In genomic region chr1:32013386-32014198, GRCh38 we compare ENCODE assay signal across 8 cellular contexts. TPM values are rescaled to one million over a fixed set of nuclear protein-coding genes. Genes with fewer than 3 reads are reported as not detected.
A peak's percentile ranks its signal among the peaks of the same experiment; 100 is the strongest.
DNase-seq lines count a peak whose midpoint lies in the region; ATAC-seq, FAIRE-seq and TF ChIP-seq lines count a peak whose summit lies in the region.

Gene KHDRBS1, plus strand, starts transcription at chr1:32013868. Its CDS starts 128 bp downstream, at chr1:32013996.

- peaks cover 2 to 8% of the 10 kb centered on the region in 2 experiments; a peak in 2 of 5 replicates for H3K36me3 ChIP-seq in HepG2 (replicated peaks in 1 of 2; ENCODE audit: control insufficient read depth in 1 of 2, insufficient read depth in 2 of 2, low read length in 2 of 2)

- H3K4me3 Mint-ChIP-seq in CD14-positive monocyte = peak within 1 kb of the TSS; percentile 98

- H4K20me1 ChIP-seq in HepG2 (ENCODE audit: insufficient read depth, low read length) = peaks cover 36% of the 10 kb centered on the region

- FAIRE-seq in HepG2 (lab: Jason Lieb, UNC) = peak; percentile 76

- peaks cover 0 to 2% (median 0%) of the 10 kb centered on the region in 3 donors for H3K27me3 Mint-ChIP-seq in CD14-positive monocyte (ENCODE audit: low read depth in 3 of 3)

- peaks cover 34% of the 10 kb centered on the region for H3K4me1 Mint-ChIP-seq in CD14-positive monocyte

- DNase-seq in CD14-positive monocyte (ENCODE audit: low spot score) (peak; percentile 99), NCI-H82 (lab: John Stamatoyannopoulos, UW) (peak; percentile 100), dermis microvascular lymphatic vessel endothelial cell (ENCODE audit: low read depth in 2 of 2) (peak; percentile 98 to 99), HepG2 (ENCODE audit: low spot score) (peak; percentile 96)
- DNase-seq in activated CD4-positive, alpha-beta T cell treated with anti-CD3 and anti-CD28 coated beads, Interleukin-2, amount 50 U/mL, for 48 hours = peak; percentile 98
- peak; percentile 96 for DNase-seq in stimulated activated CD4-positive, alpha-beta T cell treated with anti-CD3 and anti-CD28 coated beads, Interleukin-4, amount 100 ng/mL, for 1 hour

- CTCF ChIA-PET in HepG2 (lab: Yijun Ruan, JAX; ENCODE audit: low intra/inter-chr PET ratio, low total read pairs) = no interaction called here

- peak within 1 kb of the TSS; percentile 84 for H3K27ac ChIP-seq in HepG2 (ENCODE audit: extremely low read length, insufficient read depth, low read length)

- peak within 1 kb of the TSS; percentile 68 for H2AFZ ChIP-seq in HepG2 (ENCODE audit: low read length)

- peak; percentile 83 for ATAC-seq in GM19397 (IDR thresholded peaks at IDR 0.05; ENCODE audit: unreplicated experiment)
- peak; percentile 68 for ATAC-seq in HG03571 (IDR thresholded peaks at IDR 0.05; ENCODE audit: unreplicated experiment)
- ATAC-seq in HepG2 = peak; percentile 88

- H3K9me3 ChIP-seq in HepG2 (ENCODE audit: low read length) = no peaks in the 10 kb centered on the region

- peak within 1 kb of the TSS; percentile 89 to 97 (median 95) for H3K27ac Mint-ChIP-seq in CD14-positive monocyte

- intact Hi-C loops in CD14-positive monocyte (cut with micrococcal nuclease) (loop anchor here (10.0 kb wide), 1 partner anchor 51 kb away; no protein-coding TSS in a partner anchor), HepG2 (cut with micrococcal nuclease; ENCODE audit: unreplicated experiment) (no loop called here)

- no peak for TF ChIP-seq RAD21 in HepG2 (CRISPR knock-in tag; IDR thresholded peaks at IDR 0.05)

- H3K9ac ChIP-seq in HepG2 (ENCODE audit: insufficient read depth, low read depth, low read length) = peak within 1 kb of the TSS; percentile 93

- H3K4me1 ChIP-seq in HepG2 (ENCODE audit: insufficient read depth, low read length) = peaks cover 27% of the 10 kb centered on the region

- TF ChIP-seq CTCF in CD14-positive monocyte (IDR thresholded peaks at IDR 0.05) (no peak), HepG2 (CRISPR knock-in tag; IDR thresholded peaks at IDR 0.05) (no peak)

- H3K4me3 ChIP-seq in HepG2 (replicated peaks in 1 of 3; ENCODE audit: insufficient read depth in 1 of 3, low read depth in 2 of 3, low read length in 3 of 3) = peak within 1 kb of the TSS; percentile 62 to 100 (median 98)

- no TSS peak for BruUV-seq in HepG2 (replicated peaks; lab: Mats Ljungman, UMichigan)

- H3K4me2 ChIP-seq in HepG2 (ENCODE audit: low read depth, low read length) = peak within 1 kb of the TSS; percentile 87

- peaks cover 0 to 17% of the 10 kb centered on the region in 2 donors for H3K36me3 Mint-ChIP-seq in CD14-positive monocyte

- peaks cover 0 to 2% (median 0%) of the 10 kb centered on the region in 7 donors for H3K9me3 Mint-ChIP-seq in CD14-positive monocyte

- WGBS in HepG2 (ENCODE audit: low lambda C conversion rate) = under 1% methylated on average over 25 of the region's 101 CpGs

- peaks cover 45% of the 10 kb centered on the region for H3K79me2 ChIP-seq in HepG2 (ENCODE audit: insufficient read depth, low read length)

- TF ChIP-seq POLR2A in HepG2 (IDR thresholded peaks at IDR 0.05; ENCODE audit: insufficient read depth in 1 of 2, low read depth in 2 of 2, low read length in 2 of 2) = peak; percentile 82 to 90

- in situ Hi-C loops in HepG2 (cut with HindIII; ENCODE audit: extremely low pct_ligation_motif_present, low pct_unique_long_range_greater_than_20kb) = no loop called here

- H3K27me3 ChIP-seq in HepG2 (ENCODE audit: control insufficient read depth in 1 of 2, insufficient read depth in 2 of 2, low read length in 2 of 2) = no peaks in the 10 kb centered on the region; a peak in 1 of 5 replicates

- POLR2A ChIA-PET in HepG2 (lab: Yijun Ruan, JAX) = interaction anchor here (0.7 to 2.5 kb wide), 22 partner anchors 10 to 1168 kb away, joined by 3 to 14 read pairs (median 4); partner anchors contain the start of genes KPNA6, TMEM39B and TXLNA

- peak in 1 of 2 experiments; percentile 7; a peak in 2 of 4 replicates for TF ChIP-seq EP300 in HepG2 (IDR thresholded peaks at IDR 0.05; ENCODE audit: low read depth in 2 of 2, low read length in 2 of 2)
- no peak for TF ChIP-seq EP300 in HepG2 (CRISPR knock-in tag; IDR thresholded peaks at IDR 0.05; ENCODE audit: borderline replicate concordance)

TF ChIP-seq in HepG2, 621 proteins besides CTCF, POLR2A, EP300 and RAD21 (continues in another document):
- TF ChIP-seq ZNF549 (CRISPR knock-in tag; IDR thresholded peaks at IDR 0.05) (no peak), MXI1 (IDR thresholded peaks at IDR 0.05; ENCODE audit: borderline replicate concordance, low read depth, low read length) (peak; percentile 92; the same call in 1 of the 3 replicates), ZNF10 (CRISPR knock-in tag; IDR thresholded peaks at IDR 0.05; ENCODE audit: borderline replicate concordance, low read depth) (no peak), ZNF431 (CRISPR knock-in tag; IDR thresholded peaks at IDR 0.05; ENCODE audit: borderline replicate concordance, low read depth) (no peak), IRF2 (CRISPR knock-in tag; IDR thresholded peaks at IDR 0.05) (peak; percentile 61; the same call in 1 of the 2 replicates), ZNF331 (CRISPR knock-in tag; IDR thresholded peaks at IDR 0.05) (0 out of 2 replicates have a peak, but pooled peaks have one; percentile 36), ZNF205 (CRISPR knock-in tag; IDR thresholded peaks at IDR 0.05) (no peak; the same call in 1 of the 2 replicates), BRD4 (CRISPR knock-in tag; IDR thresholded peaks at IDR 0.05) (no peak), ZFYVE20 (CRISPR knock-in tag; IDR thresholded peaks at IDR 0.05; ENCODE audit: borderline replicate concordance, low read depth) (no peak), FOXC1 (CRISPR knock-in tag; IDR thresholded peaks at IDR 0.05; ENCODE audit: borderline replicate concordance) (peak; percentile 92), ZNF138 (CRISPR knock-in tag; IDR thresholded peaks at IDR 0.05; ENCODE audit: low read depth) (peak; percentile 81; the same call in 1 of the 2 replicates), ZNF496 (CRISPR knock-in tag; IDR thresholded peaks at IDR 0.05; ENCODE audit: insufficient replicate concordance) (no peak), SAFB2 (CRISPR knock-in tag; IDR thresholded peaks at IDR 0.05; ENCODE audit: borderline replicate concordance, low read depth) (peak; percentile 76; the same call in 1 of the 2 replicates), XRCC5 (optimal IDR thresholded peaks at IDR 0.05; ENCODE audit: low read length) (peak; percentile 28), SNRNP70 (IDR thresholded peaks at IDR 0.05; ENCODE audit: low read depth, low read length) (no peak)
- TF ChIP-seq, protein P1, sequence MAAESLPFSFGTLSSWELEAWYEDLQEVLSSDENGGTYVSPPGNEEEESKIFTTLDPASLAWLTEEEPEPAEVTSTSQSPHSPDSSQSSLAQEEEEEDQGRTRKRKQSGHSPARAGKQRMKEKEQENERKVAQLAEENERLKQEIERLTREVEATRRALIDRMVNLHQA (CRISPR knock-in tag; IDR thresholded peaks at IDR 0.05) = no peak
- TF ChIP-seq, protein P2, sequence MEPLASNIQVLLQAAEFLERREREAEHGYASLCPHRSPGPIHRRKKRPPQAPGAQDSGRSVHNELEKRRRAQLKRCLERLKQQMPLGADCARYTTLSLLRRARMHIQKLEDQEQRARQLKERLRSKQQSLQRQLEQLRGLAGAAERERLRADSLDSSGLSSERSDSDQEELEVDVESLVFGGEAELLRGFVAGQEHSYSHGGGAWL (CRISPR knock-in tag; IDR thresholded peaks at IDR 0.05) = peak; percentile 95

RNA-seq across cellular contexts. Expression of gene KHDRBS1, which starts in this region (rescaled TPM):
- polyA plus RNA-seq in CD14-positive monocyte (10 to 100 TPM; 51.6 to 65.6 TPM), HepG2 (2011; rRNA removed) (19.8 and 25.1 TPM in 2 replicates)
- total RNA-seq in dermis microvascular lymphatic vessel endothelial cell (54.2 and 58.7 TPM in 2 replicates), HepG2 (2016; rRNA removed; fragmentation: Illumina TruSeq; extraction: Trizol) (39.0 and 86.8 TPM in 2 replicates)
- 13.0 and 13.9 TPM in 2 replicates for total RNA-seq in HepG2 (2016; cell fraction: cytosol; rRNA removed; fragmentation: Illumina TruSeq; extraction: Trizol; ENCODE audit: low read depth)
- 37.3 and 82.6 TPM in 2 replicates for total RNA-seq in HepG2 (2016; cell fraction: insoluble cytoplasmic fraction; rRNA removed; fragmentation: Illumina TruSeq; extraction: Trizol)
- total RNA-seq in HepG2 (2016; cell fraction: membrane; rRNA removed; fragmentation: Illumina TruSeq; extraction: Trizol) = 32.0 and 34.5 TPM in 2 replicates
- total RNA-seq in HepG2 (2016; cell fraction: nucleus; rRNA removed; fragmentation: Illumina TruSeq; extraction: Trizol) = 47.6 and 52.9 TPM in 2 replicates
- 20.8 and 25.6 TPM in 2 replicates for polyA plus RNA-seq in HepG2 (2011; cell fraction: cytosol; rRNA removed)
- polyA plus RNA-seq in HepG2 (2011; cell fraction: nucleus; rRNA removed) = 17.2 and 19.1 TPM in 2 replicates
- polyA plus RNA-seq in HepG2 (2012) = 70.1 and 107 TPM in 2 replicates
- 11.9 and 12.3 TPM in 2 replicates for polyA plus RNA-seq in HepG2 (2016; cell fraction: cytosol; fragmentation: Illumina TruSeq; extraction: Trizol; ENCODE audit: low read depth)
- polyA plus RNA-seq in HepG2 (2016; cell fraction: insoluble cytoplasmic fraction; fragmentation: Illumina TruSeq; extraction: Trizol; ENCODE audit: low read depth) = 131 and 149 TPM in 2 replicates
- 31.5 and 34.1 TPM in 2 replicates for polyA plus RNA-seq in HepG2 (2016; cell fraction: membrane; fragmentation: Illumina TruSeq; extraction: Trizol; ENCODE audit: low read depth)
- 78.0 and 82.8 TPM in 2 replicates for polyA plus RNA-seq in HepG2 (2016; cell fraction: nucleus; fragmentation: Illumina TruSeq; extraction: Trizol; ENCODE audit: insufficient read depth, low read depth)
- polyA minus RNA-seq in HepG2 (2011; rRNA and poly(A)+ RNA removed; ENCODE audit: low replicate concordance) = 28.2 and 34.0 TPM in 2 replicates
- polyA minus RNA-seq in HepG2 (2011; cell fraction: cytosol; rRNA and poly(A)+ RNA removed) = 35.6 and 38.3 TPM in 2 replicates
- 22.7 and 24.1 TPM in 2 replicates for polyA minus RNA-seq in HepG2 (2011; cell fraction: nucleus; rRNA and poly(A)+ RNA removed)

Comparison
In these comparisons a context has a peak if more than half of its experiments do, and no peak if none do; other contexts are left out.
1. Peak in every context shown above with its lines: DNase-seq, ATAC-seq, H3K4me3 ChIP-seq and H3K27ac ChIP-seq.